ENCODE assay signal across 26 cellular contexts in genomic region chr3:1529666-1530065, GRCh38.
"Had no signal": no experiment of that assay in that cellular context is flagged by ENCODE, and none has a peak within 500 bp of the region (broad histone marks: within the 10 kb centered on the region; RNA-seq: fewer than 3 reads in every experiment).

No MANE protein-coding gene starts in this region.

- H3K4me1 Mint-ChIP-seq: natural killer cell; nephron progenitor cell; neural crest cell; stimulated activated effector memory CD8-positive, alpha-beta T cell treated with anti-CD3 and anti-CD28 coated beads, Interleukin-12 subunit alpha, Interleukin-12 subunit beta, amount 100 ng/mL, for 72 hours; stimulated activated naive B cell treated with anti-CD40 and anti-IgM and Interleukin-4, amounts not matched to agents 10 μg/mL and 1 μg/mL and 100 μg/mL, for 72 hours had no signal

- H3K9me3 Mint-ChIP-seq: nephron progenitor cell had no signal

- H3K36me3 Mint-ChIP-seq: natural killer cell; stimulated activated effector memory CD8-positive, alpha-beta T cell treated with anti-CD3 and anti-CD28 coated beads, Interleukin-12 subunit alpha, Interleukin-12 subunit beta, amount 100 ng/mL, for 72 hours; stimulated activated naive B cell treated with anti-CD40 and anti-IgM and Interleukin-4, amounts not matched to agents 10 μg/mL and 1 μg/mL and 100 μg/mL, for 72 hours had no signal

- H3K27ac Mint-ChIP-seq: natural killer cell; nephron progenitor cell; stimulated activated effector memory CD8-positive, alpha-beta T cell treated with anti-CD3 and anti-CD28 coated beads, Interleukin-12 subunit alpha, Interleukin-12 subunit beta, amount 100 ng/mL, for 72 hours; stimulated activated naive B cell treated with anti-CD40 and anti-IgM and Interleukin-4, amounts not matched to agents 10 μg/mL and 1 μg/mL and 100 μg/mL, for 72 hours; stimulated activated naive CD8-positive, alpha-beta T cell treated with anti-CD3 and anti-CD28 coated beads, Interleukin-15, Interleukin-2, amounts not matched to agents 100 ng/mL and 50 ng/mL, for 24 hours had no signal

- H3K4me3 Mint-ChIP-seq: natural killer cell; nephron progenitor cell; neural crest cell; stimulated activated effector memory CD8-positive, alpha-beta T cell treated with anti-CD3 and anti-CD28 coated beads, Interleukin-12 subunit alpha, Interleukin-12 subunit beta, amount 100 ng/mL, for 72 hours; stimulated activated naive B cell treated with anti-CD40 and anti-IgM and Interleukin-4, amounts not matched to agents 10 μg/mL and 1 μg/mL and 100 μg/mL, for 72 hours; stimulated activated naive CD8-positive, alpha-beta T cell treated with anti-CD3 and anti-CD28 coated beads, Interleukin-15, Interleukin-2, amounts not matched to agents 100 ng/mL and 50 ng/mL, for 24 hours had no signal

- H3K27ac ChIP-seq: neutrophil, pancreas, prostate gland, right lobe of liver, sigmoid colon, stomach, thoracic aorta, thyroid gland, tibial nerve, upper lobe of left lung, vagina had no signal

- H3K27me3 Mint-ChIP-seq: stimulated activated naive B cell treated with anti-CD40 and anti-IgM and Interleukin-4, amounts not matched to agents 10 μg/mL and 1 μg/mL and 100 μg/mL, for 72 hours; stimulated activated naive CD8-positive, alpha-beta T cell treated with anti-CD3 and anti-CD28 coated beads, Interleukin-15, Interleukin-2, amounts not matched to agents 100 ng/mL and 50 ng/mL, for 24 hours had no signal

- DNase-seq: natural killer cell; nephron progenitor cell; nucleus accumbens; pancreas; retina; right cardiac atrium; right lobe of liver; sigmoid colon; small intestine; stimulated activated CD4-positive, alpha-beta T cell treated with anti-CD3 and anti-CD28 coated beads, Interleukin-15, amount 100 ng/mL, for 24 hours; stimulated activated CD4-positive, alpha-beta T cell treated with anti-CD3 and anti-CD28 coated beads, Interleukin-2, amount 100 ng/mL, for 24 hours; stimulated activated CD4-positive, alpha-beta T cell treated with anti-CD3 and anti-CD28 coated beads, Interleukin-2, amount 100 ng/mL, for 48 hours; stimulated activated CD4-positive, alpha-beta T cell treated with anti-CD3 and anti-CD28 coated beads, Interleukin-4, amount 100 ng/mL, for 24 hours; stimulated activated naive B cell treated with anti-CD40 and anti-IgM and Interleukin-4, amounts not matched to agents 10 μg/mL and 1 μg/mL and 100 μg/mL, for 72 hours; stimulated activated naive CD4-positive, alpha-beta T cell treated with Interleukin-2 at 50 U/mL for 16 hours; stomach; thyroid gland; upper lobe of left lung had no signal
